8 cellular contexts compared by ENCODE assay signal in the genomic region with DNA sequence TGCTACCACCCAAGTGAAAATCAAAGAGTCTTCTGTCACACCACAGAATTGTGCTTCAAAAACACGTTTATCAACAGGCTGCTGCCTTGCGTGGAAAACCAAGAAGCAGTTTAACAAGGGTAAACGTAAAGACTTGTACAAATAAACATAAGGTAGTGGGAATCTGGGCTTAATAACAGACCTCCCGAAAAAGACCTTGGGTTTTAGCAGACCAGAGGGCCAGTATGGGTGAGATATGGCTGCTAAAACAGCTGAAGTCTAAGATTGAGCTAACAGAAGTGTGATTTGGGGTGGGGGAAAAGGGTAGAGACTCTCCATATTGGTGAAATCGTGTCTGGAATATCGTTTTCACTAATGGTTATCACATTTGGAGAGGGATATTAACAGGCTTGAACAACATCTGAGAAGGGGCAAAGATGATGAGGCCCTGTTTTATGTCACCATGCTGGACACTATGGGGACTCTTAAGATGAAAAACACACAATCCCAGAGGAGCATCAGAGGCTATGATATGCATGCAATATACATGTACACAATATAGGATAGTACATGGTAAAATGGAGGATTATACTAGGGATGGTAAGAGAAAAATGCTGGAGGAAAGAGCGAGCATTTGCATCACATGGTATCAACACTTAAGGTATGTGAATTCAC. TPM values are rescaled to one million over a fixed set of nuclear protein-coding genes. Genes with fewer than 3 reads are reported as not detected.
DNase-seq lines count a peak whose midpoint lies in the region; ATAC-seq and TF ChIP-seq lines count a peak whose summit lies in the region.

No MANE protein-coding gene starts in this region.

- no peaks in the 10 kb centered on the region for H3K9me3 ChIP-seq in iPS-18c (ENCODE audit: control insufficient read depth, insufficient read depth, low read length)

- POLR2A ChIA-PET in HEK293T (lab: Yijun Ruan, JAX), result interaction anchor here (1.0 to 4.5 kb wide), 11 partner anchors 12 to 280 kb away, joined by 3 to 67 read pairs (median 7); partner anchors contain the start of genes CTTNBP2NL, PPM1J, RHOC and ST7L

- H3K36me3 Mint-ChIP-seq in activated T-helper 1 cell treated with anti-CD3 and anti-CD28 coated beads, Interleukin-12 subunit alpha, Interleukin-12 subunit beta, Interleukin-2, Interleukin-4 antibody, amounts not matched to agents 30 ng/mL and 10 ng/mL and 1 ng/mL, durations not matched to agents 14 hours and 24 hours and 36 hours (ENCODE audit: low read depth), result peaks cover 42% of the 10 kb centered on the region
- peaks cover under 1% of the 10 kb centered on the region for H3K36me3 Mint-ChIP-seq in stimulated activated memory B cell treated with anti-CD40 and anti-IgM and Interleukin-4, amounts not matched to agents 10 μg/mL and 1 μg/mL and 100 μg/mL, for 72 hours

- no peaks in the 10 kb centered on the region for H3K27me3 Mint-ChIP-seq in activated T-helper 1 cell treated with anti-CD3 and anti-CD28 coated beads, Interleukin-12 subunit alpha, Interleukin-12 subunit beta, Interleukin-2, Interleukin-4 antibody, amounts not matched to agents 30 ng/mL and 10 ng/mL and 1 ng/mL, durations not matched to agents 14 hours and 24 hours and 36 hours (ENCODE audit: insufficient read depth)
- no peaks in the 10 kb centered on the region for H3K27me3 Mint-ChIP-seq in stimulated activated memory B cell treated with anti-CD40 and anti-IgM and Interleukin-4, amounts not matched to agents 10 μg/mL and 1 μg/mL and 100 μg/mL, for 72 hours

- intact Hi-C loops in activated T-helper 1 cell treated with anti-CD3 and anti-CD28 coated beads, Interleukin-12 subunit alpha, Interleukin-12 subunit beta, Interleukin-2, Interleukin-4 antibody, amounts not matched to agents 30 ng/mL and 10 ng/mL and 1 ng/mL, durations not matched to agents 14 hours and 24 hours and 36 hours (cut with micrococcal nuclease), result loop anchor here (10.0 kb wide), 1 partner anchor 171 kb away; the partner anchor contains the start of gene WNT2B

- DNase-seq in HEK293T (ENCODE audit: extremely low spot score) (no peak), Ammon's horn (ENCODE audit: low spot score) (no peak), COLO829 (ENCODE audit: low spot score) (no peak), GOT3 (lab: John Stamatoyannopoulos, UW) (no peak), NCI-H1436 (lab: John Stamatoyannopoulos, UW) (no peak)
- no peak for DNase-seq in activated T-helper 1 cell treated with anti-CD3 and anti-CD28 coated beads, Interleukin-12 subunit alpha, Interleukin-12 subunit beta, Interleukin-2, Interleukin-4 antibody, amounts not matched to agents 30 ng/mL and 10 ng/mL and 1 ng/mL, durations not matched to agents 14 hours and 24 hours and 36 hours (ENCODE audit: low spot score)

- peak overlapping the region; percentile 81 for H3K4me3 Mint-ChIP-seq in activated T-helper 1 cell treated with anti-CD3 and anti-CD28 coated beads, Interleukin-12 subunit alpha, Interleukin-12 subunit beta, Interleukin-2, Interleukin-4 antibody, amounts not matched to agents 30 ng/mL and 10 ng/mL and 1 ng/mL, durations not matched to agents 14 hours and 24 hours and 36 hours
- peak overlapping the region; percentile 74 for H3K4me3 Mint-ChIP-seq in stimulated activated memory B cell treated with anti-CD40 and anti-IgM and Interleukin-4, amounts not matched to agents 10 μg/mL and 1 μg/mL and 100 μg/mL, for 72 hours

- CTCF ChIA-PET in HEK293T (lab: Yijun Ruan, JAX), result interaction anchor here (1.7 kb wide), 1 partner anchor 32 kb away, joined by 9 read pairs; the partner anchor contains the start of gene RHOC

- H3K4me1 Mint-ChIP-seq in activated T-helper 1 cell treated with anti-CD3 and anti-CD28 coated beads, Interleukin-12 subunit alpha, Interleukin-12 subunit beta, Interleukin-2, Interleukin-4 antibody, amounts not matched to agents 30 ng/mL and 10 ng/mL and 1 ng/mL, durations not matched to agents 14 hours and 24 hours and 36 hours (ENCODE audit: low read depth), result peaks cover 61% of the 10 kb centered on the region
- H3K4me1 Mint-ChIP-seq in stimulated activated memory B cell treated with anti-CD40 and anti-IgM and Interleukin-4, amounts not matched to agents 10 μg/mL and 1 μg/mL and 100 μg/mL, for 72 hours, result peaks cover 40% of the 10 kb centered on the region

- peak overlapping the region; percentile 74 for H3K4me3 ChIP-seq in iPS-18c (ENCODE audit: insufficient read depth, low read depth, low read length)

- H3K27ac Mint-ChIP-seq in activated T-helper 1 cell treated with anti-CD3 and anti-CD28 coated beads, Interleukin-12 subunit alpha, Interleukin-12 subunit beta, Interleukin-2, Interleukin-4 antibody, amounts not matched to agents 30 ng/mL and 10 ng/mL and 1 ng/mL, durations not matched to agents 14 hours and 24 hours and 36 hours, result peak overlapping the region; percentile 72
- H3K27ac Mint-ChIP-seq in stimulated activated memory B cell treated with anti-CD40 and anti-IgM and Interleukin-4, amounts not matched to agents 10 μg/mL and 1 μg/mL and 100 μg/mL, for 72 hours, result peak overlapping the region; percentile 98

- no peak for ATAC-seq in stimulated activated memory B cell treated with anti-CD40 and anti-IgM and Interleukin-4, amounts not matched to agents 10 μg/mL and 1 μg/mL and 100 μg/mL, for 72 hours

- H3K9me3 Mint-ChIP-seq in activated T-helper 1 cell treated with anti-CD3 and anti-CD28 coated beads, Interleukin-12 subunit alpha, Interleukin-12 subunit beta, Interleukin-2, Interleukin-4 antibody, amounts not matched to agents 30 ng/mL and 10 ng/mL and 1 ng/mL, durations not matched to agents 14 hours and 24 hours and 36 hours, result no peaks in the 10 kb centered on the region
- no peaks in the 10 kb centered on the region for H3K9me3 Mint-ChIP-seq in stimulated activated memory B cell treated with anti-CD40 and anti-IgM and Interleukin-4, amounts not matched to agents 10 μg/mL and 1 μg/mL and 100 μg/mL, for 72 hours

TF ChIP-seq in HEK293T, 16 proteins besides CTCF, POLR2A, EP300 and RAD21:
- TF ChIP-seq HDGF (IDR thresholded peaks at IDR 0.05; ENCODE audit: borderline replicate concordance) (no peak), L3MBTL2 (conservative IDR thresholded peaks at IDR 0.05) (0 out of 2 replicates have a peak, but pooled peaks have one; percentile 19)

RNA-seq across cellular contexts. Expression of gene MOV10, which starts 1.4 kb away (rescaled TPM):
- 64.6 and 66.2 TPM in 2 replicates for total RNA-seq in activated T-helper 1 cell treated with anti-CD3 and anti-CD28 coated beads, Interleukin-12 subunit alpha, Interleukin-12 subunit beta, Interleukin-2, Interleukin-4 antibody, amounts not matched to agents 30 ng/mL and 10 ng/mL and 1 ng/mL, durations not matched to agents 14 hours and 24 hours and 36 hours

RNA-seq across cellular contexts. Expression of gene RHOC, which starts 31.1 kb away (rescaled TPM):
- 50.4 and 63.4 TPM in 2 replicates for total RNA-seq in activated T-helper 1 cell treated with anti-CD3 and anti-CD28 coated beads, Interleukin-12 subunit alpha, Interleukin-12 subunit beta, Interleukin-2, Interleukin-4 antibody, amounts not matched to agents 30 ng/mL and 10 ng/mL and 1 ng/mL, durations not matched to agents 14 hours and 24 hours and 36 hours

RNA-seq across cellular contexts. Expression of gene PPM1J, which starts 39.3 kb away (rescaled TPM):
- 0.60 and 1.1 TPM in 2 replicates for total RNA-seq in activated T-helper 1 cell treated with anti-CD3 and anti-CD28 coated beads, Interleukin-12 subunit alpha, Interleukin-12 subunit beta, Interleukin-2, Interleukin-4 antibody, amounts not matched to agents 30 ng/mL and 10 ng/mL and 1 ng/mL, durations not matched to agents 14 hours and 24 hours and 36 hours

RNA-seq across cellular contexts. Expression of gene CAPZA1, which starts 56.2 kb away (rescaled TPM):
- 239 and 242 TPM in 2 replicates for total RNA-seq in activated T-helper 1 cell treated with anti-CD3 and anti-CD28 coated beads, Interleukin-12 subunit alpha, Interleukin-12 subunit beta, Interleukin-2, Interleukin-4 antibody, amounts not matched to agents 30 ng/mL and 10 ng/mL and 1 ng/mL, durations not matched to agents 14 hours and 24 hours and 36 hours

RNA-seq across cellular contexts. Expression of gene ST7L, which starts 56.9 kb away (rescaled TPM):
- 12.2 and 13.5 TPM in 2 replicates for total RNA-seq in activated T-helper 1 cell treated with anti-CD3 and anti-CD28 coated beads, Interleukin-12 subunit alpha, Interleukin-12 subunit beta, Interleukin-2, Interleukin-4 antibody, amounts not matched to agents 30 ng/mL and 10 ng/mL and 1 ng/mL, durations not matched to agents 14 hours and 24 hours and 36 hours
